Comparison of ENCODE assay signal across 21 cellular contexts in genomic region chr1:233959089-233959488, GRCh38. TPM values are rescaled to one million over a fixed set of nuclear protein-coding genes. Genes with fewer than 3 reads are reported as not detected.
A peak's percentile ranks its signal among the peaks of the same experiment; 100 is the strongest.
DNase-seq lines count a peak whose midpoint lies in the region; ATAC-seq, FAIRE-seq and TF ChIP-seq lines count a peak whose summit lies in the region.
"Had no signal": no experiment of that assay in that cellular context is flagged by ENCODE, and none has a peak within 500 bp of the region (broad histone marks: within the 10 kb centered on the region; RNA-seq: fewer than 3 reads in every experiment).

No MANE protein-coding gene starts in this region.

- no peaks in the 10 kb centered on the region for H3K36me3 ChIP-seq in astrocyte (ENCODE audit: insufficient read depth, low read length)
- H3K36me3 ChIP-seq: HAP-1 had no signal

- H3K27ac ChIP-seq in astrocyte (ENCODE audit: low read depth, low read length): no peak overlapping the region
- H3K27ac ChIP-seq: C4-2B had no signal

- no peaks in the 10 kb centered on the region for H3K27me3 ChIP-seq in astrocyte (ENCODE audit: insufficient read depth, low read length)

- no peak overlapping the region for H2AFZ ChIP-seq in astrocyte (ENCODE audit: low read depth, low read length)

- no peaks in the 10 kb centered on the region for H3K79me2 ChIP-seq in astrocyte (ENCODE audit: insufficient read depth, low read length)

- H3K9me3 Mint-ChIP-seq in astrocyte (ENCODE audit: unreplicated experiment): peaks cover 2% of the 10 kb centered on the region
- no peaks in the 10 kb centered on the region for H3K9me3 Mint-ChIP-seq in Calu3 (ENCODE audit: low read depth, unreplicated experiment)
- H3K9me3 Mint-ChIP-seq: CD4-positive, alpha-beta T cell had no signal

- peaks cover 16% of the 10 kb centered on the region for H3K27me3 Mint-ChIP-seq in astrocyte (ENCODE audit: low read depth, unreplicated experiment)
- no peaks in the 10 kb centered on the region for H3K27me3 Mint-ChIP-seq in Calu3 (ENCODE audit: unreplicated experiment)

- CTCF ChIA-PET in Calu3 (lab: Charles Lee): no interaction called here

- intact Hi-C loops in Calu3 (cut with micrococcal nuclease; ENCODE audit: unreplicated experiment): no loop called here

- H3K4me1 ChIP-seq in astrocyte (ENCODE audit: insufficient read depth, low read length): no peaks in the 10 kb centered on the region
- H3K4me1 ChIP-seq: Caco-2, HAP-1 had no signal

- no peak for TF ChIP-seq CTCF in NB4 (IDR thresholded peaks at IDR 0.05; ENCODE audit: low read depth, low read length)
- TF ChIP-seq CTCF in astrocyte (IDR thresholded peaks at IDR 0.05; ENCODE audit: insufficient read depth, low read depth, low read length): no peak
- no peak for TF ChIP-seq CTCF in Calu3 (IDR thresholded peaks at IDR 0.05; ENCODE audit: unreplicated experiment)

- BruUV-seq in Calu3 (replicated peaks; lab: Mats Ljungman, UMichigan): no TSS peak

- no peak for ATAC-seq in HG02588 (IDR thresholded peaks at IDR 0.05; ENCODE audit: unreplicated experiment)
- ATAC-seq: GM12878 had no signal

- H3K4me2 ChIP-seq in astrocyte (ENCODE audit: low read length): no peak overlapping the region

- H4K20me1 ChIP-seq in astrocyte (ENCODE audit: insufficient read depth, low read length): no peaks in the 10 kb centered on the region

- peaks cover 3% of the 10 kb centered on the region for H3K4me1 Mint-ChIP-seq in astrocyte (ENCODE audit: low read depth, unreplicated experiment)
- no peaks in the 10 kb centered on the region for H3K4me1 Mint-ChIP-seq in Calu3 (ENCODE audit: low read depth, unreplicated experiment)

- DNase-seq in NB4 (ENCODE audit: low read depth) (peak; percentile 25), NCI-H1436 treated with DMSO at 0.1 percent for 48 hours (lab: John Stamatoyannopoulos, UW) (peak; percentile 42), astrocyte (ENCODE audit: low read depth) (peak; percentile 12), renal cortical epithelial cell (ENCODE audit: low read depth) (peak; percentile 36), DMS114 treated with DMSO at 0.1 percent for 48 hours (lab: John Stamatoyannopoulos, UW; ENCODE audit: unreplicated experiment) (no peak), Calu3 (no peak)
- DNase-seq: AML-193; Caco-2; CD4-positive, alpha-beta T cell; DMS53; DND-41; EL had no signal

- FAIRE-seq in astrocyte (lab: Jason Lieb, UNC): no peak
- FAIRE-seq: A204.1, GM12878, GM19239, H1 had no signal

- no peaks in the 10 kb centered on the region for H3K36me3 Mint-ChIP-seq in astrocyte (ENCODE audit: low read depth, unreplicated experiment)
- H3K36me3 Mint-ChIP-seq in Calu3 (ENCODE audit: insufficient read depth, unreplicated experiment): no peaks in the 10 kb centered on the region

- no peak overlapping the region for H3K4me3 Mint-ChIP-seq in astrocyte (ENCODE audit: unreplicated experiment)
- no peak overlapping the region for H3K4me3 Mint-ChIP-seq in Calu3 (ENCODE audit: low read depth, unreplicated experiment)
- H3K4me3 Mint-ChIP-seq: CD4-positive, alpha-beta T cell had no signal

- no peaks in the 10 kb centered on the region for H3K9me3 ChIP-seq in astrocyte (ENCODE audit: insufficient read depth, low read depth, low read length)
- H3K9me3 ChIP-seq: HAP-1 had no signal

- no peak for TF ChIP-seq POLR2A in NB4 (IDR thresholded peaks at IDR 0.05; ENCODE audit: extremely low read depth, insufficient read length)

- no peak overlapping the region for H3K9ac ChIP-seq in astrocyte (ENCODE audit: low read length)

- H3K4me3 ChIP-seq in NB4 (ENCODE audit: low read depth, low read length) (no peak overlapping the region), astrocyte (ENCODE audit: insufficient read depth, low read depth, low read length) (no peak overlapping the region)
- H3K4me3 ChIP-seq: GM12878, HAP-1 had no signal

- H3K27ac Mint-ChIP-seq in astrocyte (ENCODE audit: unreplicated experiment) (no peak overlapping the region), Calu3 (ENCODE audit: unreplicated experiment) (no peak overlapping the region)
- H3K27ac Mint-ChIP-seq: CD4-positive, alpha-beta T cell had no signal

RNA-seq across cellular contexts. Expression of gene SLC35F3, which starts 54.6 kb away (rescaled TPM):
- total RNA-seq in astrocyte (0.38 and 0.57 TPM in 2 replicates), renal cortical epithelial cell (2.7 and 8.3 TPM in 2 replicates), Calu3 (2022) (0.54 and 0.66 TPM in 2 replicates)
- total RNA-seq: Caco-2, G401, HT-29 had no signal

Comparison
In these comparisons a context has a peak if more than half of its experiments do, and no peak if none do; other contexts are left out.
1. DNase-seq: peak in NB4 (single experiment), NCI-H1436 treated with DMSO at 0.1 percent for 48 hours (single experiment), astrocyte (single experiment) and renal cortical epithelial cell (single experiment); none in DMS114 treated with DMSO at 0.1 percent for 48 hours (single experiment) and Calu3 (single experiment).